In genomic region chr2:167293172-167293781, GRCh38 we compare ENCODE assay signal across 8 cellular contexts. TPM values are rescaled to one million over a fixed set of nuclear protein-coding genes. Genes with fewer than 3 reads are reported as not detected.
DNase-seq lines count a peak whose midpoint lies in the region; ATAC-seq and TF ChIP-seq lines count a peak whose summit lies in the region.

No MANE protein-coding gene starts in this region.

- peak; percentile 6 for DNase-seq in activated naive CD4-positive, alpha-beta T cell treated with anti-CD3 and anti-CD28 coated beads for 36 hours
- DNase-seq in activated naive CD4-positive, alpha-beta T cell (lab: John Stamatoyannopoulos, UW) = no peak
- no peak for DNase-seq in effector memory CD8-positive, alpha-beta T cell
- DNase-seq in mesenteric fat pad (ENCODE audit: low spot score) (peak; percentile 84), upper lobe of left lung (no peak)

- no peak for TF ChIP-seq EP300 in upper lobe of left lung (IDR thresholded peaks at IDR 0.05)

- peaks cover 12% of the 10 kb centered on the region for H3K4me1 Mint-ChIP-seq in activated naive CD4-positive, alpha-beta T cell treated with anti-CD3 and anti-CD28 coated beads for 36 hours (ENCODE audit: low read depth)
- peaks cover 5 to 11% of the 10 kb centered on the region in 2 donors for H3K4me1 Mint-ChIP-seq in effector memory CD8-positive, alpha-beta T cell (ENCODE audit: low read depth in 2 of 2)

- peak overlapping the region; percentile 11 to 81 (median 64) for H3K4me3 ChIP-seq in upper lobe of left lung

- CTCF ChIA-PET in activated naive CD4-positive, alpha-beta T cell treated with anti-CD3 and anti-CD28 coated beads for 36 hours (lab: Charles Lee) = interaction anchor here (1.3 kb wide), 1 partner anchor 11 kb away, joined by 4 read pairs; no protein-coding TSS in a partner anchor

- peaks cover 13 to 30% (median 18%) of the 10 kb centered on the region in 4 donors for H3K4me1 ChIP-seq in upper lobe of left lung

- H3K9me3 Mint-ChIP-seq in activated naive CD4-positive, alpha-beta T cell treated with anti-CD3 and anti-CD28 coated beads for 36 hours = no peaks in the 10 kb centered on the region
- H3K9me3 Mint-ChIP-seq in effector memory CD8-positive, alpha-beta T cell = peaks cover 0 to 5% of the 10 kb centered on the region in 2 donors

- ATAC-seq in HG02870 (IDR thresholded peaks at IDR 0.05; ENCODE audit: unreplicated experiment) = peak; percentile 1
- no peak for ATAC-seq in effector memory CD8-positive, alpha-beta T cell (replicated peaks)
- ATAC-seq in upper lobe of left lung (ENCODE audit: low FRiP score in 2 of 2) = peak in 1 of 2 donors; percentile 50
- ATAC-seq in HG03139 (IDR thresholded peaks at IDR 0.05; ENCODE audit: unreplicated experiment) = no peak

- H3K4me3 Mint-ChIP-seq in activated naive CD4-positive, alpha-beta T cell treated with anti-CD3 and anti-CD28 coated beads for 36 hours = peak overlapping the region; percentile 75
- peak overlapping the region; percentile 77 to 81 for H3K4me3 Mint-ChIP-seq in effector memory CD8-positive, alpha-beta T cell

- peak in 1 of 6 experiments; percentile 5 for TF ChIP-seq CTCF in upper lobe of left lung (IDR thresholded peaks at IDR 0.05)

- peaks cover 0 to 24% (median 7%) of the 10 kb centered on the region in 4 donors for H3K27me3 ChIP-seq in upper lobe of left lung

- no peak for TF ChIP-seq POLR2A in upper lobe of left lung (IDR thresholded peaks at IDR 0.05)

- H3K27me3 Mint-ChIP-seq in activated naive CD4-positive, alpha-beta T cell treated with anti-CD3 and anti-CD28 coated beads for 36 hours (ENCODE audit: low read depth) = peaks cover 38% of the 10 kb centered on the region
- H3K27me3 Mint-ChIP-seq in effector memory CD8-positive, alpha-beta T cell = peaks cover 23 to 33% of the 10 kb centered on the region in 2 donors

- no peaks in the 10 kb centered on the region for H3K36me3 ChIP-seq in upper lobe of left lung

- no peak overlapping the region for H3K27ac Mint-ChIP-seq in activated naive CD4-positive, alpha-beta T cell treated with anti-CD3 and anti-CD28 coated beads for 36 hours
- H3K27ac Mint-ChIP-seq in effector memory CD8-positive, alpha-beta T cell = no peak overlapping the region

- intact Hi-C loops in activated naive CD4-positive, alpha-beta T cell treated with anti-CD3 and anti-CD28 coated beads for 36 hours (cut with micrococcal nuclease) = loop anchor here (2.0 to 5.0 kb wide), 2 partner anchors 756 to 826 kb away; no protein-coding TSS in a partner anchor

- no peaks in the 10 kb centered on the region for H3K36me3 Mint-ChIP-seq in activated naive CD4-positive, alpha-beta T cell treated with anti-CD3 and anti-CD28 coated beads for 36 hours (ENCODE audit: low read depth)
- no peaks in the 10 kb centered on the region for H3K36me3 Mint-ChIP-seq in effector memory CD8-positive, alpha-beta T cell (ENCODE audit: insufficient read depth)

- 0 to 2% methylated on average over 13 to 31 of the region's 68 CpGs for WGBS in upper lobe of left lung, 2 donors

- no peaks in the 10 kb centered on the region for H3K9me3 ChIP-seq in upper lobe of left lung

- peak overlapping the region in 1 of 4 donors; percentile 81 for H3K27ac ChIP-seq in upper lobe of left lung

TF ChIP-seq in PFSK-1, 5 proteins besides CTCF, POLR2A, EP300 and RAD21:
- TF ChIP-seq POLR2AphosphoS5 (IDR thresholded peaks at IDR 0.05; ENCODE audit: low read depth, low read length) = no peak
- TF ChIP-seq FOXP2 (optimal IDR thresholded peaks at IDR 0.05; ENCODE audit: borderline replicate concordance, extremely low read depth, extremely low read length, insufficient read depth) = peak; percentile 24
- no peak for TF ChIP-seq REST (IDR thresholded peaks at IDR 0.05; ENCODE audit: insufficient read depth in 1 of 2, low read depth in 2 of 2, low read length in 2 of 2)
- 0 out of 2 replicates have a peak, but pooled peaks have one; percentile 7 for TF ChIP-seq SIN3A (IDR thresholded peaks at IDR 0.05; ENCODE audit: borderline replicate concordance, insufficient read depth, low read length)
- TF ChIP-seq TAF1 (IDR thresholded peaks at IDR 0.05; ENCODE audit: borderline replicate concordance, insufficient read depth, low read length) = no peak
TF ChIP-seq in PFSK-1: peak in this region for 2.

RNA-seq across cellular contexts. Expression of gene B3GALT1, which starts 0.5 kb away (rescaled TPM):
- not detected for total RNA-seq in activated naive CD4-positive, alpha-beta T cell treated with anti-CD3 and anti-CD28 coated beads for 36 hours
- 0.60 TPM for polyA plus RNA-seq in PFSK-1 (2012; ENCODE audit: insufficient read length, low read depth)
- total RNA-seq in mesenteric fat pad (0.22 TPM), upper lobe of left lung (under 1 TPM in 3 of 6 donors, not detected in 3; 0.06 to 0.22 (median 0.20) TPM)

Comparison
In these comparisons a context has a peak if more than half of its experiments do, and no peak if none do; other contexts are left out.
1. DNase-seq: peak in activated naive CD4-positive, alpha-beta T cell treated with anti-CD3 and anti-CD28 coated beads for 36 hours (single experiment) and mesenteric fat pad (single experiment); none in activated naive CD4-positive, alpha-beta T cell (0 of 4), effector memory CD8-positive, alpha-beta T cell (0 of 3) and upper lobe of left lung (0 of 2).